In genomic region chr9:91740713-91741112, GRCh38 we compare ENCODE assay signal across 14 cellular contexts.
DNase-seq lines count a peak whose midpoint lies in the region; ATAC-seq and TF ChIP-seq lines count a peak whose summit lies in the region.
"Had no signal": no experiment of that assay in that cellular context is flagged by ENCODE, and none has a peak within 500 bp of the region (broad histone marks: within the 10 kb centered on the region; RNA-seq: fewer than 3 reads in every experiment).

No MANE protein-coding gene starts in this region.

- no peaks in the 10 kb centered on the region for H3K27me3 Mint-ChIP-seq in MCF 10A (ENCODE audit: insufficient read depth, unreplicated experiment)

- peaks cover 5% of the 10 kb centered on the region for H3K4me1 Mint-ChIP-seq in MCF 10A (ENCODE audit: insufficient read depth, unreplicated experiment)

- WGBS in mammary epithelial cell (ENCODE audit: low coverage, missing lambda C conversion rate): 17% methylated on average over 2 of the region's 10 CpGs

- H3K4me3 ChIP-seq in mammary epithelial cell (replicated peaks in 1 of 3; ENCODE audit: insufficient read depth in 1 of 3, low read depth in 2 of 3, low read length in 3 of 3): no peak overlapping the region
- no peak overlapping the region for H3K4me3 ChIP-seq in epithelial cell of proximal tubule (ENCODE audit: low read depth, low read length)
- no peak overlapping the region for H3K4me3 ChIP-seq in uterus
- H3K4me3 ChIP-seq: A549, gastrocnemius medialis, lung had no signal

- no peak overlapping the region for H3K4me3 Mint-ChIP-seq in MCF 10A (ENCODE audit: unreplicated experiment)

- H3K27ac Mint-ChIP-seq in MCF 10A (ENCODE audit: low read depth, unreplicated experiment): no peak overlapping the region

- H3K4me1 ChIP-seq in mammary epithelial cell (ENCODE audit: insufficient read depth, low read length) (no peaks in the 10 kb centered on the region), uterus (peaks cover 0 to 4% of the 10 kb centered on the region in 2 donors)
- H3K4me1 ChIP-seq: A549, gastrocnemius medialis had no signal

- dilution Hi-C loops in mammary epithelial cell (cut with HindIII; ENCODE audit: low sequenced_read_pairs): no loop called here

- no peak for TF ChIP-seq POLR2A in uterus (IDR thresholded peaks at IDR 0.05)

- intact Hi-C loops in MCF 10A (cut with micrococcal nuclease): no loop called here
- intact Hi-C loops in mammary epithelial cell (cut with micrococcal nuclease): no loop called here
- intact Hi-C loops in left colon (cut with DNase I, micrococcal nuclease): no loop called here
- intact Hi-C loops in uterus (cut with DNase I; ENCODE audit: low total_unique reads): no loop called here

- H3K9ac ChIP-seq in mammary epithelial cell (ENCODE audit: insufficient read depth, low read length): no peak overlapping the region
- H3K9ac ChIP-seq: KMS-11 had no signal

- no peak for TF ChIP-seq CTCF in MCF 10A (IDR thresholded peaks at IDR 0.05; ENCODE audit: unreplicated experiment)
- TF ChIP-seq CTCF in mammary epithelial cell (conservative IDR thresholded peaks at IDR 0.05 in 1 of 2, IDR thresholded peaks at IDR 0.05 in 1 of 2; ENCODE audit: extremely low read depth in 1 of 2, insufficient read depth in 1 of 2, low read depth in 1 of 2, low read length in 2 of 2): peak in 1 of 2 donors; percentile 10
- peak; percentile 48 for TF ChIP-seq CTCF in epithelial cell of proximal tubule (conservative IDR thresholded peaks at IDR 0.05; ENCODE audit: low read depth, low read length)
- TF ChIP-seq CTCF in uterus (IDR thresholded peaks at IDR 0.05): peak; percentile 29 to 52 (median 46)

- CTCF ChIA-PET in MCF 10A (lab: Yijun Ruan, JAX): interaction anchor here (0.7 to 1.6 kb wide), 3 partner anchors 13 to 1509 kb away, joined by 3 to 5 read pairs (median 4); no protein-coding TSS in a partner anchor
- CTCF ChIA-PET in mammary epithelial cell (lab: Charles Lee; ENCODE audit: low non-redundant PET): no interaction called here

- DNase-seq in MCF 10A (ENCODE audit: unreplicated experiment) (peak; percentile 20), mammary epithelial cell (no peak), epithelial cell of proximal tubule (ENCODE audit: low read depth) (peak; percentile 41), left colon (peak; percentile 47 to 63), uterus (peak; percentile 77 to 80), RKO (ENCODE audit: low spot score) (no peak), NCI-H1694 (lab: John Stamatoyannopoulos, UW) (no peak)
- DNase-seq: gastrocnemius medialis, GDM1, NCI-H2171 had no signal

- in situ Hi-C loops in mammary epithelial cell (cut with MboI; ENCODE audit: low sequenced_read_pairs in 2 of 2): no loop called here

- no peaks in the 10 kb centered on the region for H3K9me3 Mint-ChIP-seq in MCF 10A (ENCODE audit: unreplicated experiment)

- BruUV-seq in MCF 10A (replicated peaks; lab: Mats Ljungman, UMichigan): no TSS peak
- no TSS peak for BruUV-seq in mammary epithelial cell (replicated peaks; lab: Mats Ljungman, UMichigan)

- no peak overlapping the region for H3K4me2 ChIP-seq in mammary epithelial cell (ENCODE audit: insufficient read depth, low read depth, low read length)
- H3K4me2 ChIP-seq: A549, KMS-11 had no signal

- H3K9me3 ChIP-seq in mammary epithelial cell (replicated peaks; ENCODE audit: insufficient read depth, low read length): no peaks in the 10 kb centered on the region
- H3K9me3 ChIP-seq in uterus: no peaks in the 10 kb centered on the region
- H3K9me3 ChIP-seq: A549, gastrocnemius medialis had no signal

- H3K27me3 ChIP-seq in mammary epithelial cell (ENCODE audit: insufficient read depth, low read length): no peaks in the 10 kb centered on the region
- no peaks in the 10 kb centered on the region for H3K27me3 ChIP-seq in uterus
- H3K27me3 ChIP-seq: gastrocnemius medialis had no signal

- H3K79me2 ChIP-seq in mammary epithelial cell (ENCODE audit: insufficient read depth, low read length): no peaks in the 10 kb centered on the region

- POLR2A ChIA-PET in MCF 10A (lab: Yijun Ruan, JAX): interaction anchor here (0.7 kb wide), 1 partner anchor 95 kb away, joined by 3 read pairs; no protein-coding TSS in a partner anchor

- no peaks in the 10 kb centered on the region for H3K36me3 Mint-ChIP-seq in MCF 10A (ENCODE audit: insufficient read depth, unreplicated experiment)

- no peaks in the 10 kb centered on the region for H3K36me3 ChIP-seq in mammary epithelial cell (ENCODE audit: insufficient read depth, low read length)
- H3K36me3 ChIP-seq in uterus: no peaks in the 10 kb centered on the region
- H3K36me3 ChIP-seq: gastrocnemius medialis had no signal

- H3K27ac ChIP-seq in mammary epithelial cell (ENCODE audit: insufficient read depth, low read depth, low read length) (no peak overlapping the region), uterus (peak overlapping the region; percentile 33 to 44)
- H3K27ac ChIP-seq: A549, gastrocnemius medialis, KMS-11 had no signal

- ATAC-seq in left colon (no peak), HG02852 (IDR thresholded peaks at IDR 0.05; ENCODE audit: unreplicated experiment) (no peak)
- ATAC-seq: A549, gastrocnemius medialis had no signal

- H4K20me1 ChIP-seq in mammary epithelial cell (ENCODE audit: insufficient read depth, low read length): no peaks in the 10 kb centered on the region

- H2AFZ ChIP-seq in mammary epithelial cell (ENCODE audit: low read depth, low read length): no peak overlapping the region

Comparison
In these comparisons a context has a peak if more than half of its experiments do, and no peak if none do; other contexts are left out.
1. DNase-seq: peak in MCF 10A (single experiment), epithelial cell of proximal tubule (single experiment), left colon (2 of 2) and uterus (2 of 2); none in mammary epithelial cell (single experiment), RKO (single experiment) and NCI-H1694 (single experiment).